Comparison of ENCODE assay signal across 8 cellular contexts in genomic region chr7:105654994-105655900, GRCh38.
A peak's percentile ranks its signal among the peaks of the same experiment; 100 is the strongest.
DNase-seq lines count a peak whose midpoint lies in the region; ATAC-seq, FAIRE-seq and TF ChIP-seq lines count a peak whose summit lies in the region.

No MANE protein-coding gene starts in this region.

- peak overlapping the region; percentile 43 for H3K23ac ChIP-seq in neuronal stem cell (ENCODE audit: low read depth, low read length, poor library complexity)

- H4K91ac ChIP-seq in neuronal stem cell (ENCODE audit: low read depth, low read length, poor library complexity): no peak overlapping the region

- H3K14ac ChIP-seq in neuronal stem cell (ENCODE audit: low read length): no peak overlapping the region

- TF ChIP-seq POLR2A in endothelial cell of umbilical vein (IDR thresholded peaks at IDR 0.05; ENCODE audit: low read depth, low read length): no peak

- DNase-seq in EH (ENCODE audit: low read depth) (peak; percentile 67), NCI-H2227 (lab: John Stamatoyannopoulos, UW; ENCODE audit: unreplicated experiment) (peak; percentile 81), endothelial cell of umbilical vein (ENCODE audit: low read depth, low spot score) (peak; percentile 81), neuronal stem cell (ENCODE audit: low spot score) (no peak), brain microvascular endothelial cell (no peak), NCI-H774 (lab: John Stamatoyannopoulos, UW) (no peak)
- DNase-seq in stimulated activated naive CD8-positive, alpha-beta T cell treated with anti-CD3 and anti-CD28 coated beads, Interleukin-15, Interleukin-2, amounts not matched to agents 100 U/mL and 50 U/mL, for 24 hours: no peak
- DNase-seq in effector CD8-positive, alpha-beta T cell (lab: John Stamatoyannopoulos, UW): no peak

- no CpG with 5 or more reads among the region's 14 CpGs for WGBS in neuronal stem cell (ENCODE audit: extremely low coverage in 2 of 2, insufficient read length in 2 of 2, insufficient replicate concordance in 1 of 2), 2 donors

- H3K36me3 ChIP-seq in endothelial cell of umbilical vein (ENCODE audit: control insufficient read depth in 2 of 2, extremely low read depth in 1 of 2, insufficient read depth in 2 of 2, low read length in 2 of 2) (no peaks in the 10 kb centered on the region), neuronal stem cell (replicated peaks in 1 of 2; ENCODE audit: control insufficient read depth in 2 of 2, insufficient read depth in 2 of 2, low read length in 2 of 2) (no peaks in the 10 kb centered on the region), brain microvascular endothelial cell (replicated peaks) (no peaks in the 10 kb centered on the region)

- no peak overlapping the region for H2AK5ac ChIP-seq in neuronal stem cell (ENCODE audit: low read depth, low read length)

- CTCF ChIA-PET in endothelial cell of umbilical vein (lab: Charles Lee): interaction anchor here (0.9 to 6.5 kb wide), 8 partner anchors 7 to 393 kb away, joined by 3 to 72 read pairs (median 4); no protein-coding TSS in a partner anchor

- no peak overlapping the region for H2BK5ac ChIP-seq in neuronal stem cell (ENCODE audit: low read length)

- no peaks in the 10 kb centered on the region for H4K20me1 ChIP-seq in endothelial cell of umbilical vein (replicated peaks; ENCODE audit: control insufficient read depth, extremely low read depth, insufficient read depth, low read length)

- H2AFZ ChIP-seq in endothelial cell of umbilical vein (ENCODE audit: low read depth, low read length) (no peak overlapping the region), neuronal stem cell (ENCODE audit: low read length) (peak overlapping the region; percentile 10)

- H3K79me1 ChIP-seq in neuronal stem cell (ENCODE audit: low read depth, low read length): peaks cover 2% of the 10 kb centered on the region

- H3K9ac ChIP-seq in endothelial cell of umbilical vein (replicated peaks; ENCODE audit: extremely low read depth, insufficient read depth, low read length) (no peak overlapping the region), neuronal stem cell (ENCODE audit: low read depth, low read length, poor library complexity) (no peak overlapping the region)

- H3K9me3 ChIP-seq in endothelial cell of umbilical vein (replicated peaks; ENCODE audit: control insufficient read depth, insufficient read depth, low read length): no peaks in the 10 kb centered on the region
- no peaks in the 10 kb centered on the region for H3K9me3 ChIP-seq in neuronal stem cell (replicated peaks in 1 of 2; ENCODE audit: control insufficient read depth in 2 of 2, insufficient read depth in 1 of 2, low read depth in 1 of 2, low read length in 2 of 2)

- POLR2A ChIA-PET in endothelial cell of umbilical vein (lab: Charles Lee): no interaction called here

- in situ Hi-C loops in brain microvascular endothelial cell (cut with HindIII; ENCODE audit: low pct_ligation_motif_present, low sequenced_read_pairs): no loop called here

- H3K4ac ChIP-seq in neuronal stem cell (ENCODE audit: low read length): no peak overlapping the region

- H2BK120ac ChIP-seq in neuronal stem cell (ENCODE audit: low read depth, low read length): no peak overlapping the region

- no peak overlapping the region for H3K4me3 ChIP-seq in endothelial cell of umbilical vein (replicated peaks in 1 of 3; ENCODE audit: insufficient read depth in 1 of 3, low read depth in 1 of 3, low read length in 3 of 3)
- no peak overlapping the region for H3K4me3 ChIP-seq in neuronal stem cell (ENCODE audit: low read length in 2 of 2)
- H3K4me3 ChIP-seq in brain microvascular endothelial cell (ENCODE audit: low read depth, low read length): no peak overlapping the region

- no peaks in the 10 kb centered on the region for H3K79me2 ChIP-seq in endothelial cell of umbilical vein (ENCODE audit: control insufficient read depth, insufficient read depth, low read length)

- H4K8ac ChIP-seq in neuronal stem cell (ENCODE audit: low read depth, low read length): no peak overlapping the region

- no peak for ATAC-seq in stimulated activated naive CD8-positive, alpha-beta T cell treated with anti-CD3 and anti-CD28 coated beads, Interleukin-15, Interleukin-2, amounts not matched to agents 100 U/mL and 50 U/mL, for 24 hours

- H3K27ac ChIP-seq in endothelial cell of umbilical vein (ENCODE audit: insufficient read depth, low read depth, low read length) (no peak overlapping the region), neuronal stem cell (replicated peaks; ENCODE audit: low read length) (peak overlapping the region; percentile 35), brain microvascular endothelial cell (no peak overlapping the region)

- dilution Hi-C loops in endothelial cell of umbilical vein (cut with MboI; ENCODE audit: extremely low pct_ligation_motif_present, low sequenced_read_pairs): no loop called here

- BruUV-seq in endothelial cell of umbilical vein (replicated peaks; lab: Mats Ljungman, UMichigan): no TSS peak

- intact Hi-C loops in endothelial cell of umbilical vein (cut with micrococcal nuclease): loop anchor here (5.0 to 10.0 kb wide), 2 partner anchors 220 to 497 kb away; partner anchors contain the start of gene ATXN7L1

- H2BK12ac ChIP-seq in neuronal stem cell (ENCODE audit: low read length): no peak overlapping the region

- no peak overlapping the region for H3K4me2 ChIP-seq in endothelial cell of umbilical vein (ENCODE audit: insufficient read depth, low read length)
- H3K4me2 ChIP-seq in neuronal stem cell (ENCODE audit: insufficient read depth, low read length, poor library complexity, severe bottlenecking): peak overlapping the region; percentile 21

- H3K9me1 ChIP-seq in endothelial cell of umbilical vein (replicated peaks; ENCODE audit: control insufficient read depth, extremely low read depth, insufficient read depth, low read length): no peaks in the 10 kb centered on the region

- H3K4me1 ChIP-seq in endothelial cell of umbilical vein (ENCODE audit: control insufficient read depth, extremely low read depth, insufficient read depth, low read length) (no peaks in the 10 kb centered on the region), neuronal stem cell (ENCODE audit: control insufficient read depth in 2 of 2, insufficient read depth in 1 of 2, low read depth in 1 of 2, low read length in 2 of 2) (peaks cover 14 to 16% of the 10 kb centered on the region in 2 donors)

- no peaks in the 10 kb centered on the region for H3K27me3 ChIP-seq in endothelial cell of umbilical vein (ENCODE audit: control insufficient read depth in 2 of 2, insufficient read depth in 2 of 2, low read length in 2 of 2)
- H3K27me3 ChIP-seq in neuronal stem cell (ENCODE audit: control insufficient read depth in 3 of 3, insufficient read depth in 3 of 3, low read depth in 1 of 3, low read length in 3 of 3): no peaks in the 10 kb centered on the region
- H3K27me3 ChIP-seq in brain microvascular endothelial cell (replicated peaks): no peaks in the 10 kb centered on the region

- TF ChIP-seq CTCF in endothelial cell of umbilical vein (IDR thresholded peaks at IDR 0.05; ENCODE audit: extremely low read depth in 1 of 2, insufficient read depth in 1 of 2, low read depth in 1 of 2, low read length in 2 of 2) (no peak), brain microvascular endothelial cell (IDR thresholded peaks at IDR 0.05; ENCODE audit: low read depth, low read length, missing control alignments) (no peak)

- FAIRE-seq in endothelial cell of umbilical vein (lab: Jason Lieb, UNC): peak; percentile 80

- peak overlapping the region; percentile 71 for H3K18ac ChIP-seq in neuronal stem cell (ENCODE audit: low read length)

- H2BK15ac ChIP-seq in neuronal stem cell (ENCODE audit: low read length): no peak overlapping the region

TF ChIP-seq in endothelial cell of umbilical vein, 7 proteins besides CTCF, POLR2A, EP300 and RAD21:
- no peak for TF ChIP-seq GATA2 (IDR thresholded peaks at IDR 0.05; ENCODE audit: insufficient read depth, insufficient read length, low read depth, low read length)
- no peak for TF ChIP-seq FOS (IDR thresholded peaks at IDR 0.05; ENCODE audit: borderline replicate concordance, insufficient read depth, low read length)
- no peak for TF ChIP-seq MYC (IDR thresholded peaks at IDR 0.05; ENCODE audit: low read depth, low read length)
- no peak for TF ChIP-seq POLR2AphosphoS5 (IDR thresholded peaks at IDR 0.05; ENCODE audit: insufficient read depth, low read depth, low read length)
- no peak for TF ChIP-seq JUN (IDR thresholded peaks at IDR 0.05; ENCODE audit: borderline replicate concordance, insufficient read depth, insufficient read length, low read depth)
- no peak for TF ChIP-seq EZH2 (IDR thresholded peaks at IDR 0.05; ENCODE audit: borderline replicate concordance, low read depth, low read length, severe bottlenecking)
- no peak for TF ChIP-seq MAX (IDR thresholded peaks at IDR 0.05; ENCODE audit: insufficient read depth, insufficient read length)

Comparison
In these comparisons a context has a peak if more than half of its experiments do, and no peak if none do; other contexts are left out.
1. DNase-seq: peak in EH (single experiment), NCI-H2227 (single experiment) and endothelial cell of umbilical vein (single experiment); none in neuronal stem cell (single experiment), stimulated activated naive CD8-positive, alpha-beta T cell treated with anti-CD3 and anti-CD28 coated beads, Interleukin-15, Interleukin-2, amounts not matched to agents 100 U/mL and 50 U/mL, for 24 hours (single experiment), effector CD8-positive, alpha-beta T cell (single experiment), brain microvascular endothelial cell (single experiment) and NCI-H774 (single experiment).